Comparison of ENCODE assay signal across 8 cellular contexts in genomic region chr2:237744613-237745249, GRCh38. TPM values are rescaled to one million over a fixed set of nuclear protein-coding genes. Genes with fewer than 3 reads are reported as not detected.
A peak's percentile ranks its signal among the peaks of the same experiment; 100 is the strongest.
DNase-seq lines count a peak whose midpoint lies in the region; ATAC-seq and TF ChIP-seq lines count a peak whose summit lies in the region.

No MANE protein-coding gene starts in this region.

- peak; percentile 98 for TF ChIP-seq CTCF in GM13976 (IDR thresholded peaks at IDR 0.05; ENCODE audit: borderline replicate concordance, control extremely low read depth, extremely low read depth, insufficient read depth, missing control alignments)
- peak; percentile 92 for TF ChIP-seq CTCF in NB4 (IDR thresholded peaks at IDR 0.05; ENCODE audit: low read depth, low read length)
- TF ChIP-seq CTCF in activated B cell treated with CpG ODN at 0.5 μM for 24 hours (IDR thresholded peaks at IDR 0.05): peak; percentile 98
- TF ChIP-seq CTCF in MCF 10A (IDR thresholded peaks at IDR 0.05; ENCODE audit: unreplicated experiment): peak; percentile 92

- H3K27me3 Mint-ChIP-seq in activated B cell treated with CpG ODN at 0.5 μM for 24 hours: no peaks in the 10 kb centered on the region
- no peaks in the 10 kb centered on the region for H3K27me3 Mint-ChIP-seq in MCF 10A (ENCODE audit: insufficient read depth, unreplicated experiment)

- DNase-seq in 8988T: peak; percentile 72
- DNase-seq in GM13976 (ENCODE audit: low spot score): peak; percentile 87
- peak; percentile 64 for DNase-seq in NB4 (ENCODE audit: low read depth)
- peak; percentile 76 for DNase-seq in activated B cell treated with CpG ODN at 0.5 μM for 24 hours
- DNase-seq in MCF 10A (ENCODE audit: unreplicated experiment): peak; percentile 55
- DNase-seq in islet precursor cell: peak; percentile 87
- peak; percentile 52 to 75 (median 62) for DNase-seq in stimulated activated CD4-positive, alpha-beta T cell treated with anti-CD3 and anti-CD28 coated beads, Interleukin-1b, Interleukin-23, amount 100 ng/mL, for 24 hours (ENCODE audit: low read depth in 4 of 4, low spot score in 1 of 4)

- intact Hi-C loops in activated B cell treated with CpG ODN at 0.5 μM for 24 hours (cut with micrococcal nuclease) (loop anchor here (1.0 to 2.0 kb wide), 6 partner anchors 52 to 232 kb away; no protein-coding TSS in a partner anchor), MCF 10A (cut with micrococcal nuclease) (loop anchor here (1.0 kb wide), 2 partner anchors 71 to 232 kb away; no protein-coding TSS in a partner anchor)

- ATAC-seq in activated B cell treated with CpG ODN at 0.5 μM for 24 hours (ENCODE audit: low read depth) (peak; percentile 92), GM18502 (IDR thresholded peaks at IDR 0.05; ENCODE audit: poor library complexity, unreplicated experiment) (no peak)

- no peak for TF ChIP-seq POLR2A in NB4 (IDR thresholded peaks at IDR 0.05; ENCODE audit: extremely low read depth, insufficient read length)

- no peak overlapping the region for H3K4me3 ChIP-seq in NB4 (ENCODE audit: low read depth, low read length)

- no peaks in the 10 kb centered on the region for H3K9me3 Mint-ChIP-seq in activated B cell treated with CpG ODN at 0.5 μM for 24 hours
- no peaks in the 10 kb centered on the region for H3K9me3 Mint-ChIP-seq in MCF 10A (ENCODE audit: unreplicated experiment)

- H3K27ac Mint-ChIP-seq in activated B cell treated with CpG ODN at 0.5 μM for 24 hours (peak overlapping the region; percentile 12), MCF 10A (ENCODE audit: low read depth, unreplicated experiment) (peak overlapping the region; percentile 33)

- H3K36me3 Mint-ChIP-seq in activated B cell treated with CpG ODN at 0.5 μM for 24 hours (ENCODE audit: low read depth) (peaks cover 61% of the 10 kb centered on the region), MCF 10A (ENCODE audit: insufficient read depth, unreplicated experiment) (peaks cover 55% of the 10 kb centered on the region)

- CTCF ChIA-PET in activated B cell treated with CpG ODN at 0.5 μM for 24 hours (lab: Charles Lee) (interaction anchor here (0.5 to 8.0 kb wide), 29 partner anchors 10 to 235 kb away, joined by 3 to 216 read pairs (median 5); no protein-coding TSS in a partner anchor), MCF 10A (lab: Yijun Ruan, JAX) (interaction anchor here (0.6 to 11.1 kb wide), 39 partner anchors 9 to 1788 kb away, joined by 3 to 206 read pairs (median 4); partner anchors contain the start of gene RAB17)

- no TSS peak for BruUV-seq in MCF 10A (replicated peaks; lab: Mats Ljungman, UMichigan)

- H3K4me1 Mint-ChIP-seq in activated B cell treated with CpG ODN at 0.5 μM for 24 hours (peaks cover 36% of the 10 kb centered on the region), MCF 10A (ENCODE audit: insufficient read depth, unreplicated experiment) (peaks cover 19% of the 10 kb centered on the region)

- POLR2A ChIA-PET in activated B cell treated with CpG ODN at 0.5 μM for 24 hours (lab: Charles Lee) (interaction anchor here (1.0 to 2.1 kb wide), 4 partner anchors 52 to 173 kb away, joined by 3 to 10 read pairs (median 5); no protein-coding TSS in a partner anchor), MCF 10A (lab: Yijun Ruan, JAX) (interaction anchor here (0.6 to 4.0 kb wide), 8 partner anchors 9 to 154 kb away, joined by 3 to 53 read pairs (median 4); no protein-coding TSS in a partner anchor)

- H3K4me3 Mint-ChIP-seq in activated B cell treated with CpG ODN at 0.5 μM for 24 hours: no peak overlapping the region
- H3K4me3 Mint-ChIP-seq in MCF 10A (ENCODE audit: unreplicated experiment): no peak overlapping the region

- in situ Hi-C loops in GM13976 (cut with MboI; ENCODE audit: low sequenced_read_pairs, unreplicated experiment): no loop called here

RNA-seq across cellular contexts. Expression of gene RBM44, which starts 53.8 kb away (rescaled TPM):
- total RNA-seq in activated B cell treated with CpG ODN at 0.5 μM for 24 hours: 0.69 and 1.3 TPM in 2 replicates
- 0.15 and 0.23 TPM in 2 replicates for total RNA-seq in MCF 10A (2022)
